ENCODE assay signal across 33 cellular contexts in the genomic region with DNA sequence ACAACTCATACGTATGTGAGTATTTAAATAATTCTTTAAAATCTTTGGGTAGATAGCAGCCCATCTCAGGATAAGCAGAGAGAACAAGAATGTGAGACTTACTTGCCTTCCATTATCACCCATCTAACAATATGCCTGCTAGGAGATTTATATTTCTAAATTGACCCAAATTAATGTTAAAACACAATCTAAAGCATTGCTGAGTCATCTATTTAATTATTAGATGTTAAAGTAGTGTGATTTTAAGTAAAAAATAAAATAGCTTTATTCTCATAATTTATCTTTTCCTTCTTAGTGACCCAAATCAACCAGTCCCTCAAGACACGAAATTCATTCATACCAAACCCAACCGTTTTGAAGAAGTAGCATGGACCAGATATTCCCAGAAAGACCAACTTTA.
"Had no signal": no experiment of that assay in that cellular context is flagged by ENCODE, and none has a peak within 500 bp of the region (broad histone marks: within the 10 kb centered on the region; RNA-seq: fewer than 3 reads in every experiment).

No MANE protein-coding gene starts in this region.

- H3K36me3 ChIP-seq: adrenal gland, brain microvascular endothelial cell, breast epithelium had no signal

- H3K9me3 ChIP-seq: adrenal gland, body of pancreas, breast epithelium had no signal

- H3K4me1 ChIP-seq: adrenal gland, body of pancreas, breast epithelium had no signal

- DNase-seq: activated B cell treated with CpG ODN at 0.5 μM for 24 hours; activated CD4-positive, alpha-beta memory T cell treated with anti-CD3 and anti-CD28 coated beads for 36 hours; activated CD4-positive, alpha-beta T cell treated with anti-CD3 and anti-CD28 coated beads for 4 hours; activated CD4-positive, alpha-beta T cell treated with anti-CD3 and anti-CD28 coated beads, Interleukin-2, amount 10 ng/mL, durations not matched to agents 24 days and 14 days; activated CD4-positive, alpha-beta T cell treated with anti-CD3 and anti-CD28 coated beads, Interleukin-2, amount 50 U/mL, for 1 hour; activated CD4-positive, alpha-beta T cell treated with anti-CD3 and anti-CD28 coated beads, Interleukin-2, amount 50 U/mL, for 4 hours; activated CD4-positive, CD25-positive, alpha-beta regulatory T cell treated with anti-CD3 and anti-CD28 coated beads, Interleukin-2, amount 50 U/mL, for 72 hours; activated CD8-positive, alpha-beta memory T cell treated with anti-CD3 and anti-CD28 coated beads, Interleukin-2, amount 50 U/mL, for 4 hours; activated CD8-positive, alpha-beta T cell treated with anti-CD3 and anti-CD28 coated beads for 36 hours; activated effector memory CD4-positive, alpha-beta T cell treated with anti-CD3 and anti-CD28 coated beads, Interleukin-2, amount 50 U/mL, for 16 hours; activated gamma-delta T cell treated with Interleukin-2 at 50 U/mL for 16 hours; activated naive CD4-positive, alpha-beta T cell; activated naive CD4-positive, alpha-beta T cell treated with anti-CD3 and anti-CD28 coated beads for 36 hours; activated naive CD4-positive, alpha-beta T cell treated with anti-CD3 and anti-CD28 coated beads, Interleukin-2, amount 50 U/mL, for 16 hours; activated naive CD8-positive, alpha-beta T cell treated with anti-CD3 and anti-CD28 coated beads for 36 hours; activated T-cell treated with anti-CD3 and anti-CD28 coated beads for 4 hours; activated T-cell treated with anti-CD3 and anti-CD28 coated beads, Interleukin-2, amount 50 U/mL, for 1 hour; activated T-cell treated with anti-CD3 and anti-CD28 coated beads, Interleukin-2, amount 50 U/mL, for 4 hours; activated T-cell treated with anti-CD3 and anti-CD28 coated beads, Interleukin-2, amount 50 U/mL, for 72 hours; adrenal gland; amniotic stem cell; aorta; body of pancreas; brain microvascular endothelial cell; central memory CD4-positive, alpha-beta T cell; T-helper 2 cell; T-helper 9 cell had no signal

- H3K4me3 ChIP-seq: adrenal gland, body of pancreas, breast epithelium had no signal

- H3K27me3 ChIP-seq: adrenal gland, body of pancreas, brain microvascular endothelial cell, breast epithelium had no signal

- ATAC-seq: activated CD8-positive, alpha-beta T cell treated with anti-CD3 and anti-CD28 coated beads for 36 hours; activated naive CD4-positive, alpha-beta T cell treated with anti-CD3 and anti-CD28 coated beads, Interleukin-2, amount 50 U/mL, for 72 hours; activated T-cell treated with anti-CD3 and anti-CD28 coated beads, Interleukin-2, amount 50 U/mL, for 4 hours; activated T-cell treated with anti-CD3 and anti-CD28 coated beads, Interleukin-2, amount 50 U/mL, for 72 hours; activated T-helper 17 cell treated with anti-CD3 and anti-CD28 coated beads, Interleukin-2, amount 50 U/mL, for 72 hours; body of pancreas had no signal

- H3K27ac ChIP-seq: adrenal gland, body of pancreas, brain microvascular endothelial cell, breast epithelium, VCaP had no signal

- FAIRE-seq: astrocyte, TTC549 had no signal
